1 cellular context compared by ENCODE assay signal in the genomic region with DNA sequence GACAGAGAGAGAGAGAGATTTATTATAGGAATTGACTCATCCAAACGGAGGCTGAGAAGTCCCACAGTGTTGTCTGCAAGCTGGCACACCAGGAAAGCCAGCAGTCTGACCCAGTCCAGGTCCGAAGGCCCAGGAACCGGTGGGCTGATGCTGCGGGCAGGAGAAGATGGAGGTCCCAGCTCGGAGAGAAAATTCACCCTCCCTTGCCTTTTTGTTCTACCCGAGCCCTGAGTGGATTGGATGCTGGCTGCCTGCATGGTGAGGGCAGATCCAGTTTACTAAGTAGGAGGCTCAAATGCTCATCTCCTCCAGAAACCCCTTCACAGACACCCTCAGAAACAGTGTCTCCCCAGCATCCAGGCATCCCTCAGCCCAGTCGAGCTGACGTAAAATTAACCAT.
TF ChIP-seq lines count a peak whose summit lies in the region.

No MANE protein-coding gene starts in this region.

TF ChIP-seq in HepG2, 621 proteins besides CTCF, POLR2A, EP300 and RAD21:
- no peak for TF ChIP-seq ZFP37 (CRISPR knock-in tag; IDR thresholded peaks at IDR 0.05; ENCODE audit: borderline replicate concordance)
- no peak for TF ChIP-seq SPEN (CRISPR knock-in tag; IDR thresholded peaks at IDR 0.05; ENCODE audit: low read depth)
- TF ChIP-seq ZNF20 (CRISPR knock-in tag; IDR thresholded peaks at IDR 0.05) = no peak
- no peak for TF ChIP-seq SETDB1 (CRISPR knock-in tag; IDR thresholded peaks at IDR 0.05; ENCODE audit: borderline replicate concordance)
